In genomic region chr9:19231126-19232035, GRCh38 we compare ENCODE assay signal across 8 cellular contexts. TPM values are rescaled to one million over a fixed set of nuclear protein-coding genes. Genes with fewer than 3 reads are reported as not detected.
DNase-seq lines count a peak whose midpoint lies in the region; ATAC-seq and TF ChIP-seq lines count a peak whose summit lies in the region.

No MANE protein-coding gene starts in this region.

- peaks cover 25% of the 10 kb centered on the region for H3K4me1 Mint-ChIP-seq in nephron progenitor cell

- H3K36me3 ChIP-seq in muscle layer of colon (ENCODE audit: insufficient read depth, low read length) (no peaks in the 10 kb centered on the region), aorta (ENCODE audit: control insufficient read depth in 1 of 2, insufficient read depth in 2 of 2, low read length in 1 of 2) (no peaks in the 10 kb centered on the region)

- H3K9me3 Mint-ChIP-seq in nephron progenitor cell: peaks cover 4% of the 10 kb centered on the region

- no peak for TF ChIP-seq POLR2A in erythroblast (IDR thresholded peaks at IDR 0.05; ENCODE audit: low read length)

- H3K36me3 Mint-ChIP-seq in nephron progenitor cell (ENCODE audit: low read depth): peaks cover 15% of the 10 kb centered on the region

- H3K4me3 ChIP-seq in AG04450 (ENCODE audit: low read depth, low read length): peak overlapping the region; percentile 83
- H3K4me3 ChIP-seq in muscle layer of colon (ENCODE audit: low read depth in 1 of 2, low read length in 2 of 2): peak overlapping the region; percentile 86 to 92
- H3K4me3 ChIP-seq in aorta (ENCODE audit: low read length in 2 of 2): peak overlapping the region; percentile 60 to 97

- WGBS in aorta, 2 donors: 1% methylated on average over 40 of the region's 40 CpGs

- peak overlapping the region; percentile 65 for H3K27ac ChIP-seq in AG04450 (ENCODE audit: low read depth, low read length)
- peak overlapping the region; percentile 93 for H3K27ac ChIP-seq in muscle layer of colon (ENCODE audit: low read depth, low read length)
- H3K27ac ChIP-seq in aorta (ENCODE audit: low read depth in 1 of 2, low read length in 2 of 2): peak overlapping the region; percentile 3 to 85

- peaks cover 5% of the 10 kb centered on the region for H3K27me3 Mint-ChIP-seq in nephron progenitor cell (ENCODE audit: low read depth, poor library complexity)

- H3K27me3 ChIP-seq in AG04450 (ENCODE audit: control insufficient read depth, insufficient read depth, low read length) (no peaks in the 10 kb centered on the region), muscle layer of colon (ENCODE audit: control insufficient read depth in 1 of 2, insufficient read depth in 2 of 2, low read length in 2 of 2) (no peaks in the 10 kb centered on the region), aorta (ENCODE audit: control insufficient read depth in 1 of 2, insufficient read depth in 2 of 2, low read length in 1 of 2) (no peaks in the 10 kb centered on the region)

- no peak overlapping the region for H3K27ac Mint-ChIP-seq in nephron progenitor cell

- H3K9ac ChIP-seq in muscle layer of colon (ENCODE audit: low read length): peak overlapping the region; percentile 93

- intact Hi-C loops in aorta (cut with DNase I): loop anchor here (2.0 to 10.0 kb wide), 6 partner anchors 47 to 226 kb away; partner anchors contain the start of genes PLIN2 (in 1 of the 2) and RPS6 (in 1 of the 2)

- CTCF ChIA-PET in AG04450 (lab: Charles Lee): interaction anchor here (0.6 to 2.1 kb wide), 7 partner anchors 30 to 716 kb away, joined by 3 to 8 read pairs (median 3); partner anchors contain the start of gene RRAGA

- H3K4me3 Mint-ChIP-seq in nephron progenitor cell: no peak overlapping the region

- peak; percentile 2 for ATAC-seq in HG03039 (IDR thresholded peaks at IDR 0.05; ENCODE audit: unreplicated experiment)
- ATAC-seq in aorta (ENCODE audit: low FRiP score): peak; percentile 54

- POLR2A ChIA-PET in AG04450 (lab: Yijun Ruan, JAX): interaction anchor here (0.6 to 1.5 kb wide), 3 partner anchors 47 to 182 kb away, joined by 3 to 6 read pairs (median 6); partner anchors contain the start of genes RPS6 and RRAGA

- no peak for TF ChIP-seq CTCF in AG04450 (IDR thresholded peaks at IDR 0.05; ENCODE audit: low read depth, low read length)
- no peak for TF ChIP-seq CTCF in GM10266 (IDR thresholded peaks at IDR 0.05; ENCODE audit: control insufficient read depth, insufficient read depth, low read depth, missing control alignments)
- no peak for TF ChIP-seq CTCF in nephron progenitor cell (IDR thresholded peaks at IDR 0.05)

- DNase-seq in AG04450 (ENCODE audit: low read depth, low spot score) (no peak), GM10266 (ENCODE audit: extremely low spot score) (peak; percentile 41), RPMI8226 (peak; percentile 26), erythroblast (lab: John Stamatoyannopoulos, UW) (peak; percentile 51 to 71), aorta (peak in 1 of 2 donors; percentile 65), nephron progenitor cell (no peak)

- H3K4me1 ChIP-seq in muscle layer of colon (ENCODE audit: insufficient read depth, low read length) (peaks cover 21% of the 10 kb centered on the region), aorta (ENCODE audit: control insufficient read depth in 1 of 2, insufficient read depth in 2 of 2, low read length in 2 of 2) (peaks cover 0 to 1% of the 10 kb centered on the region in 2 donors)

- H3K9me3 ChIP-seq in AG04450 (ENCODE audit: control insufficient read depth, insufficient read depth, low read length) (no peaks in the 10 kb centered on the region; the same call in 1 of the 2 replicates), muscle layer of colon (ENCODE audit: low read length) (no peaks in the 10 kb centered on the region), aorta (ENCODE audit: control insufficient read depth, low read length) (no peaks in the 10 kb centered on the region)

RNA-seq across cellular contexts. Expression of gene DENND4C, which starts 0.9 kb away (rescaled TPM):
- polyA plus RNA-seq in AG04450 (2011; rRNA removed) (20.5 and 27.9 TPM in 2 replicates), aorta (10 to 100 TPM; 19.9 to 21.9 TPM)
- 44.6 and 64.6 TPM in 2 replicates for polyA minus RNA-seq in AG04450 (2011; rRNA and poly(A)+ RNA removed)
- total RNA-seq in aorta: 10 to 100 TPM; 48.7 to 68.0 TPM

Comparison
In these comparisons a context has a peak if more than half of its experiments do, and no peak if none do; other contexts are left out.
1. DNase-seq: peak in GM10266 (single experiment), RPMI8226 (single experiment) and erythroblast (2 of 2); none in AG04450 (single experiment) and nephron progenitor cell (single experiment).
2. Peak in every context shown above with its lines, with median percentiles within 50 percentile points of each other: H3K27ac ChIP-seq and H3K4me3 ChIP-seq.